22 cellular contexts compared by ENCODE assay signal in genomic region chr18:50602466-50602865, GRCh38.
"Had no signal": no experiment of that assay in that cellular context is flagged by ENCODE, and none has a peak within 500 bp of the region (broad histone marks: within the 10 kb centered on the region; RNA-seq: fewer than 3 reads in every experiment).

No MANE protein-coding gene starts in this region.

- H3K4me1 Mint-ChIP-seq: activated CD4-positive, alpha-beta T cell treated with anti-CD3 and anti-CD28 coated beads, Interleukin-2, amount 10 ng/mL, durations not matched to agents 7 days and 5 days; mesothelial cell of epicardium; stimulated activated effector memory CD8-positive, alpha-beta T cell treated with anti-CD3 and anti-CD28 coated beads, Interleukin-12 subunit alpha, Interleukin-12 subunit beta, amount 100 ng/mL, for 72 hours had no signal

- H3K4me3 Mint-ChIP-seq: activated CD4-positive, alpha-beta T cell treated with anti-CD3 and anti-CD28 coated beads, Interleukin-2, amount 10 ng/mL, durations not matched to agents 7 days and 5 days; activated CD8-positive, alpha-beta T cell treated with anti-CD3 and anti-CD28 coated beads, Interleukin-2, amount 10 ng/mL, durations not matched to agents 7 days and 5 days; activated naive CD4-positive, alpha-beta T cell treated with anti-CD3 and anti-CD28 coated beads for 36 hours; activated T-cell treated with anti-CD3 and anti-CD28 coated beads, Interleukin-2, amount 50 U/mL, for 24 hours; mesothelial cell of epicardium; natural killer cell treated with Interleukin-12 subunit alpha and Interleukin-12 subunit beta and Interleukin-15 and Interleukin-18, amount 100 ng/mL, for 72 hours; stimulated activated effector memory CD8-positive, alpha-beta T cell treated with anti-CD3 and anti-CD28 coated beads, Interleukin-12 subunit alpha, Interleukin-12 subunit beta, amount 100 ng/mL, for 72 hours had no signal

- ATAC-seq: activated CD8-positive, alpha-beta T cell treated with anti-CD3 and anti-CD28 coated beads, Interleukin-2, amount 10 ng/mL, durations not matched to agents 7 days and 5 days; esophagus mucosa; gastrocnemius medialis; heart left ventricle; pancreas; sciatic nerve; stimulated activated effector memory CD8-positive, alpha-beta T cell treated with anti-CD3 and anti-CD28 coated beads, Interleukin-12 subunit alpha, Interleukin-12 subunit beta, amount 100 ng/mL, for 72 hours had no signal

- H3K27ac Mint-ChIP-seq: activated CD4-positive, alpha-beta T cell treated with anti-CD3 and anti-CD28 coated beads, Interleukin-2, amount 10 ng/mL, durations not matched to agents 7 days and 5 days; activated CD8-positive, alpha-beta T cell treated with anti-CD3 and anti-CD28 coated beads, Interleukin-2, amount 10 ng/mL, durations not matched to agents 7 days and 5 days; activated naive CD4-positive, alpha-beta T cell treated with anti-CD3 and anti-CD28 coated beads for 36 hours; activated T-cell treated with anti-CD3 and anti-CD28 coated beads, Interleukin-2, amount 50 U/mL, for 24 hours; mesothelial cell of epicardium; natural killer cell treated with Interleukin-12 subunit alpha and Interleukin-12 subunit beta and Interleukin-15 and Interleukin-18, amount 100 ng/mL, for 72 hours; stimulated activated effector memory CD8-positive, alpha-beta T cell treated with anti-CD3 and anti-CD28 coated beads, Interleukin-12 subunit alpha, Interleukin-12 subunit beta, amount 100 ng/mL, for 72 hours had no signal

- H3K9me3 Mint-ChIP-seq: activated CD4-positive, alpha-beta T cell treated with anti-CD3 and anti-CD28 coated beads, Interleukin-2, amount 10 ng/mL, durations not matched to agents 7 days and 5 days; activated naive CD4-positive, alpha-beta T cell treated with anti-CD3 and anti-CD28 coated beads for 36 hours; activated T-cell treated with anti-CD3 and anti-CD28 coated beads, Interleukin-2, amount 50 U/mL, for 24 hours; stimulated activated effector memory CD8-positive, alpha-beta T cell treated with anti-CD3 and anti-CD28 coated beads, Interleukin-12 subunit alpha, Interleukin-12 subunit beta, amount 100 ng/mL, for 72 hours had no signal

- DNase-seq: activated CD4-positive, alpha-beta T cell treated with anti-CD3 and anti-CD28 coated beads, Interleukin-2, amount 10 ng/mL, durations not matched to agents 7 days and 5 days; activated CD8-positive, alpha-beta T cell treated with anti-CD3 and anti-CD28 coated beads, Interleukin-2, amount 10 ng/mL, durations not matched to agents 7 days and 5 days; activated naive CD4-positive, alpha-beta T cell treated with anti-CD3 and anti-CD28 coated beads for 36 hours; activated T-cell treated with anti-CD3 and anti-CD28 coated beads, Interleukin-2, amount 50 U/mL, for 24 hours; aorta; cerebellar nuclear complex; effector CD8-positive, alpha-beta T cell; gastrocnemius medialis; heart left ventricle; pancreas; stimulated activated CD4-positive, alpha-beta T cell treated with anti-CD3 and anti-CD28 coated beads, Interleukin-4, amount 100 ng/mL, for 24 hours; T-helper 1 cell; T-helper 9 cell; testis; upper lobe of left lung had no signal

- H3K36me3 Mint-ChIP-seq: mesothelial cell of epicardium; natural killer cell treated with Interleukin-12 subunit alpha and Interleukin-12 subunit beta and Interleukin-15 and Interleukin-18, amount 100 ng/mL, for 72 hours; stimulated activated effector memory CD8-positive, alpha-beta T cell treated with anti-CD3 and anti-CD28 coated beads, Interleukin-12 subunit alpha, Interleukin-12 subunit beta, amount 100 ng/mL, for 72 hours had no signal

- H3K4me3 ChIP-seq: breast epithelium, gastrocnemius medialis, heart left ventricle, lung, pancreas, testis, upper lobe of left lung had no signal
